In the genomic region with DNA sequence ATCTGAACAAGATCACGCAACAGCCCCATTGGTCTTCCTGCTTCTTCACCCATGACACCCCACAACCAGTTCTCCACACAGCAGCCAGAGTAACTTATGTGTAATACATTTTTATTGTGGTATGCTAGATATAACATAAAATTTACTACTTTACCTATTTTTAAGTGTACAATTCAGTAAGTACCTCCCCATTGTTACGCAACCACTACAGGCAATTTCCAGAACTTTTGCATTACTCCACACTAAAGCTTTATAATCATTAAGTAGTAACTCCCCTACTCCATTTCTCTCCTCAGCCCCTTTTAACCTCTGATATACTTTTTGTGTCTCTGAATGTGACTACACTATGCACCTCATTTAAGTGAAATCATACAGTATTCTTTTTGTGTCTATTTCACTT, we compare ENCODE assay signal across 35 cellular contexts.
"Had no signal": no experiment of that assay in that cellular context is flagged by ENCODE, and none has a peak within 500 bp of the region (broad histone marks: within the 10 kb centered on the region; RNA-seq: fewer than 3 reads in every experiment).

No MANE protein-coding gene starts in this region.

- H3K4me3 ChIP-seq: adrenal gland, body of pancreas, cardiac muscle cell had no signal

- H3K36me3 ChIP-seq: adrenal gland, cardiac muscle cell had no signal

- H3K27me3 ChIP-seq: cardiac muscle cell had no signal

- FAIRE-seq: astrocyte, bronchial epithelial cell, TTC549 had no signal

- H3K9me3 ChIP-seq: adrenal gland, body of pancreas had no signal

- ATAC-seq: activated CD8-positive, alpha-beta T cell treated with anti-CD3 and anti-CD28 coated beads for 36 hours; activated naive CD4-positive, alpha-beta T cell treated with anti-CD3 and anti-CD28 coated beads, Interleukin-2, amount 50 U/mL, for 72 hours; activated T-cell treated with anti-CD3 and anti-CD28 coated beads, Interleukin-2, amount 50 U/mL, for 4 hours; activated T-cell treated with anti-CD3 and anti-CD28 coated beads, Interleukin-2, amount 50 U/mL, for 72 hours; activated T-helper 17 cell treated with anti-CD3 and anti-CD28 coated beads, Interleukin-2, amount 50 U/mL, for 72 hours; body of pancreas had no signal

- H3K27ac ChIP-seq: adrenal gland, body of pancreas, cardiac muscle cell, VCaP had no signal

- DNase-seq: activated B cell treated with CpG ODN at 0.5 μM for 24 hours; activated CD4-positive, alpha-beta memory T cell treated with anti-CD3 and anti-CD28 coated beads for 36 hours; activated CD4-positive, alpha-beta T cell treated with anti-CD3 and anti-CD28 coated beads for 4 hours; activated CD4-positive, alpha-beta T cell treated with anti-CD3 and anti-CD28 coated beads, Interleukin-2, amount 10 ng/mL, durations not matched to agents 24 days and 14 days; activated CD4-positive, alpha-beta T cell treated with anti-CD3 and anti-CD28 coated beads, Interleukin-2, amount 50 U/mL, for 1 hour; activated CD4-positive, alpha-beta T cell treated with anti-CD3 and anti-CD28 coated beads, Interleukin-2, amount 50 U/mL, for 4 hours; activated CD4-positive, CD25-positive, alpha-beta regulatory T cell treated with anti-CD3 and anti-CD28 coated beads, Interleukin-2, amount 50 U/mL, for 72 hours; activated CD8-positive, alpha-beta memory T cell treated with anti-CD3 and anti-CD28 coated beads, Interleukin-2, amount 50 U/mL, for 4 hours; activated CD8-positive, alpha-beta T cell treated with anti-CD3 and anti-CD28 coated beads for 36 hours; activated effector memory CD4-positive, alpha-beta T cell treated with anti-CD3 and anti-CD28 coated beads, Interleukin-2, amount 50 U/mL, for 16 hours; activated gamma-delta T cell treated with Interleukin-2 at 50 U/mL for 16 hours; activated naive CD4-positive, alpha-beta T cell; activated naive CD4-positive, alpha-beta T cell treated with anti-CD3 and anti-CD28 coated beads for 36 hours; activated naive CD4-positive, alpha-beta T cell treated with anti-CD3 and anti-CD28 coated beads, Interleukin-2, amount 50 U/mL, for 16 hours; activated naive CD8-positive, alpha-beta T cell treated with anti-CD3 and anti-CD28 coated beads for 36 hours; activated T-cell treated with anti-CD3 and anti-CD28 coated beads for 4 hours; activated T-cell treated with anti-CD3 and anti-CD28 coated beads, Interleukin-2, amount 50 U/mL, for 1 hour; activated T-cell treated with anti-CD3 and anti-CD28 coated beads, Interleukin-2, amount 50 U/mL, for 4 hours; activated T-cell treated with anti-CD3 and anti-CD28 coated beads, Interleukin-2, amount 50 U/mL, for 72 hours; adrenal gland; amniotic stem cell; aorta; body of pancreas; caudate nucleus; cerebellar nuclear complex; T-helper 1 cell; T-helper 2 cell; T-helper 9 cell had no signal

- H3K4me1 ChIP-seq: adrenal gland, body of pancreas had no signal
